2 cellular contexts compared by ENCODE assay signal in genomic region chr9:124852829-124853531, GRCh38.
TF ChIP-seq lines count a peak whose summit lies in the region.

A gene with protein sequence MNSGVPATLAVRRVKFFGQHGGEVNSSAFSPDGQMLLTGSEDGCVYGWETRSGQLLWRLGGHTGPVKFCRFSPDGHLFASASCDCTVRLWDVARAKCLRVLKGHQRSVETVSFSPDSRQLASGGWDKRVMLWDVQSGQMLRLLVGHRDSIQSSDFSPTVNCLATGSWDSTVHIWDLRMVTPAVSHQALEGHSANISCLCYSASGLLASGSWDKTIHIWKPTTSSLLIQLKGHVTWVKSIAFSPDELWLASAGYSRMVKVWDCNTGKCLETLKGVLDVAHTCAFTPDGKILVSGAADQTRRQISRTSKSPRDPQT (plus strand): TSS chr9:124853460. CDS start chr9:124853532, 72 bp downstream.

TF ChIP-seq in HCT116, 20 proteins besides CTCF, POLR2A, EP300 and RAD21:
- peak; percentile 5 for TF ChIP-seq YY1 (IDR thresholded peaks at IDR 0.05; ENCODE audit: extremely low read depth, insufficient replicate concordance, low read depth, low read length)
- no peak for TF ChIP-seq EZH2phosphoT487 (IDR thresholded peaks at IDR 0.05; ENCODE audit: borderline replicate concordance)

TF ChIP-seq in K562, 482 proteins besides CTCF, POLR2A, EP300 and RAD21 (continues in another document):
- no peak for TF ChIP-seq LCOR (CRISPR knock-in tag; IDR thresholded peaks at IDR 0.05)
- TF ChIP-seq OTX1 (CRISPR knock-in tag; IDR thresholded peaks at IDR 0.05): no peak
- no peak for TF ChIP-seq HEY1 (CRISPR knock-in tag; IDR thresholded peaks at IDR 0.05; ENCODE audit: borderline replicate concordance)
- TF ChIP-seq TRIM28 (IDR thresholded peaks at IDR 0.05): no peak
- no peak for TF ChIP-seq ZNF766 (CRISPR knock-in tag; conservative IDR thresholded peaks at IDR 0.05)
- TF ChIP-seq HDAC8 (tag; IDR thresholded peaks at IDR 0.05): no peak; the same call in 1 of the 2 replicates
- TF ChIP-seq HDGF (IDR thresholded peaks at IDR 0.05): no peak
- no peak for TF ChIP-seq SNRNP70 (optimal IDR thresholded peaks at IDR 0.05; ENCODE audit: low read depth, low read length)
- no peak for TF ChIP-seq ZNF354B (CRISPR knock-in tag; IDR thresholded peaks at IDR 0.05)
- TF ChIP-seq ZNF561 (CRISPR knock-in tag; conservative IDR thresholded peaks at IDR 0.05): no peak
- peak in 1 of 2 experiments; percentile 57; a peak in 1 of 4 replicates for TF ChIP-seq NONO (IDR thresholded peaks at IDR 0.05; ENCODE audit: low read depth in 2 of 2, low read length in 1 of 2)
- TF ChIP-seq ZC3H4 (CRISPR knock-in tag; IDR thresholded peaks at IDR 0.05; ENCODE audit: borderline replicate concordance): no peak
- TF ChIP-seq SIN3A (IDR thresholded peaks at IDR 0.05; ENCODE audit: borderline replicate concordance in 2 of 2, control insufficient read depth in 1 of 2, low read depth in 2 of 2, low read length in 2 of 2): 0 out of 4 replicates have a peak, but pooled peaks of 1 of the 2 experiments have one; percentile 18
- TF ChIP-seq NCOA6 (IDR thresholded peaks at IDR 0.05): no peak
- TF ChIP-seq E2F6 (IDR thresholded peaks at IDR 0.05; ENCODE audit: borderline replicate concordance in 1 of 2, extremely low read depth in 1 of 2, insufficient read depth in 1 of 2, insufficient read length in 1 of 2, low read depth in 1 of 2, low read length in 1 of 2, poor library complexity in 1 of 2, severe bottlenecking in 1 of 2): peak in 1 of 2 experiments; percentile 55
- TF ChIP-seq, protein P1, sequence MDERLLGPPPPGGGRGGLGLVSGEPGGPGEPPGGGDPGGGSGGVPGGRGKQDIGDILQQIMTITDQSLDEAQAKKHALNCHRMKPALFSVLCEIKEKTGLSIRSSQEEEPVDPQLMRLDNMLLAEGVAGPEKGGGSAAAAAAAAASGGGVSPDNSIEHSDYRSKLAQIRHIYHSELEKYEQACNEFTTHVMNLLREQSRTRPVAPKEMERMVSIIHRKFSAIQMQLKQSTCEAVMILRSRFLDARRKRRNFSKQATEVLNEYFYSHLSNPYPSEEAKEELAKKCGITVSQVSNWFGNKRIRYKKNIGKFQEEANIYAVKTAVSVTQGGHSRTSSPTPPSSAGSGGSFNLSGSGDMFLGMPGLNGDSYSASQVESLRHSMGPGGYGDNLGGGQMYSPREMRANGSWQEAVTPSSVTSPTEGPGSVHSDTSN (CRISPR knock-in tag; IDR thresholded peaks at IDR 0.05; ENCODE audit: low read depth): no peak
- TF ChIP-seq, protein P1 (tag; conservative IDR thresholded peaks at IDR 0.05; ENCODE audit: low read depth): no peak
- TF ChIP-seq YY1 (IDR thresholded peaks at IDR 0.05; ENCODE audit: borderline replicate concordance in 1 of 3, control insufficient read depth in 1 of 3, extremely low read depth in 1 of 3, insufficient read depth in 3 of 3, insufficient read length in 1 of 3, insufficient replicate concordance in 2 of 3, low read depth in 1 of 3, low read length in 2 of 3): peak in 2 of 3 experiments; percentile 63 to 75
- no peak for TF ChIP-seq MGA (IDR thresholded peaks at IDR 0.05)
- peak; percentile 3; the same call in 1 of the 2 replicates for TF ChIP-seq PREB (CRISPR knock-in tag; IDR thresholded peaks at IDR 0.05)
- TF ChIP-seq CBX8 (IDR thresholded peaks at IDR 0.05; ENCODE audit: borderline replicate concordance, extremely low read depth, low read depth, low read length, poor library complexity, severe bottlenecking): no peak
- no peak for TF ChIP-seq U2AF2 (optimal IDR thresholded peaks at IDR 0.05; ENCODE audit: low read depth, low read length)
- TF ChIP-seq RNF2 (IDR thresholded peaks at IDR 0.05): no peak
- TF ChIP-seq STAG1 (CRISPR knock-in tag; IDR thresholded peaks at IDR 0.05; ENCODE audit: borderline replicate concordance): peak; percentile 97
- no peak for TF ChIP-seq CHAMP1 (IDR thresholded peaks at IDR 0.05)
- TF ChIP-seq, protein P2, sequence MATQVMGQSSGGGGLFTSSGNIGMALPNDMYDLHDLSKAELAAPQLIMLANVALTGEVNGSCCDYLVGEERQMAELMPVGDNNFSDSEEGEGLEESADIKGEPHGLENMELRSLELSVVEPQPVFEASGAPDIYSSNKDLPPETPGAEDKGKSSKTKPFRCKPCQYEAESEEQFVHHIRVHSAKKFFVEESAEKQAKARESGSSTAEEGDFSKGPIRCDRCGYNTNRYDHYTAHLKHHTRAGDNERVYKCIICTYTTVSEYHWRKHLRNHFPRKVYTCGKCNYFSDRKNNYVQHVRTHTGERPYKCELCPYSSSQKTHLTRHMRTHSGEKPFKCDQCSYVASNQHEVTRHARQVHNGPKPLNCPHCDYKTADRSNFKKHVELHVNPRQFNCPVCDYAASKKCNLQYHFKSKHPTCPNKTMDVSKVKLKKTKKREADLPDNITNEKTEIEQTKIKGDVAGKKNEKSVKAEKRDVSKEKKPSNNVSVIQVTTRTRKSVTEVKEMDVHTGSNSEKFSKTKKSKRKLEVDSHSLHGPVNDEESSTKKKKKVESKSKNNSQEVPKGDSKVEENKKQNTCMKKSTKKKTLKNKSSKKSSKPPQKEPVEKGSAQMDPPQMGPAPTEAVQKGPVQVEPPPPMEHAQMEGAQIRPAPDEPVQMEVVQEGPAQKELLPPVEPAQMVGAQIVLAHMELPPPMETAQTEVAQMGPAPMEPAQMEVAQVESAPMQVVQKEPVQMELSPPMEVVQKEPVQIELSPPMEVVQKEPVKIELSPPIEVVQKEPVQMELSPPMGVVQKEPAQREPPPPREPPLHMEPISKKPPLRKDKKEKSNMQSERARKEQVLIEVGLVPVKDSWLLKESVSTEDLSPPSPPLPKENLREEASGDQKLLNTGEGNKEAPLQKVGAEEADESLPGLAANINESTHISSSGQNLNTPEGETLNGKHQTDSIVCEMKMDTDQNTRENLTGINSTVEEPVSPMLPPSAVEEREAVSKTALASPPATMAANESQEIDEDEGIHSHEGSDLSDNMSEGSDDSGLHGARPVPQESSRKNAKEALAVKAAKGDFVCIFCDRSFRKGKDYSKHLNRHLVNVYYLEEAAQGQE (CRISPR knock-in tag; IDR thresholded peaks at IDR 0.05; ENCODE audit: low read depth): 0 out of 2 replicates have a peak, but pooled peaks have one; percentile 44
- TF ChIP-seq MCM5 (IDR thresholded peaks at IDR 0.05; ENCODE audit: low read depth): no peak
- no peak for TF ChIP-seq DMBX1 (CRISPR knock-in tag; IDR thresholded peaks at IDR 0.05; ENCODE audit: borderline replicate concordance)
- TF ChIP-seq CSDE1 (IDR thresholded peaks at IDR 0.05): no peak; a peak in 1 of 4 replicates
- TF ChIP-seq MTA2 (IDR thresholded peaks at IDR 0.05; ENCODE audit: low read depth): no peak
- TF ChIP-seq KDM2B (CRISPR knock-in tag; IDR thresholded peaks at IDR 0.05): no peak
- TF ChIP-seq TARDBP (IDR thresholded peaks at IDR 0.05): no peak
- no peak for TF ChIP-seq HOXB6 (CRISPR knock-in tag; IDR thresholded peaks at IDR 0.05; ENCODE audit: borderline replicate concordance)
- no peak for TF ChIP-seq HNRNPH1 (optimal IDR thresholded peaks at IDR 0.05; ENCODE audit: low read depth, low read length)
